9 cellular contexts compared by ENCODE assay signal in the genomic region with DNA sequence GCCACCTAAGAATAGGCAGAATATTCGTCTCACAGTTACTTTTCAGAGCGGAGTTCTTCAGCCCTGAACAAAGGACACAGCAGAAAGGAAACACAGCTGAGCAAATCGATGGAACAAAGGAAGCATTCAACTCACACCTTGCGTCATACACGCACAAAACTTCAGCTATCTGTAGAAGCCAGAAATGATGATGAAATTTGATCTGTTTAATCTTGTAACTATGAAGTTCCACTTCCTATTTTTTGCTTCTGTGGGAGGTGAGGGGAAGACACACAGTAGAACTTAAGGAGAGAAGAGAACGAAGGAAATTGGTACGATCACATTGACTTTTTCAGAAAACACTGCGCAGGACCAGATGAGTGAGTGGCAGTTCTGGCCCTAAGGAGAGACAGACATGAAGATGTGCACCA. TPM values are rescaled to one million over a fixed set of nuclear protein-coding genes. Genes with fewer than 3 reads are reported as not detected.
DNase-seq lines count a peak whose midpoint lies in the region; ATAC-seq, FAIRE-seq and TF ChIP-seq lines count a peak whose summit lies in the region.
"Had no signal": no experiment of that assay in that cellular context is flagged by ENCODE, and none has a peak within 500 bp of the region (broad histone marks: within the 10 kb centered on the region; RNA-seq: fewer than 3 reads in every experiment).

No MANE protein-coding gene starts in this region.

- no peak overlapping the region for H3K4me3 Mint-ChIP-seq in T-helper 17 cell

- no peak overlapping the region for H2BK120ac ChIP-seq in mesenchymal stem cell (ENCODE audit: low read depth, low read length)

- H3K14ac ChIP-seq in mesenchymal stem cell (ENCODE audit: low read length in 2 of 2) = no peak overlapping the region

- H3K23ac ChIP-seq in mesenchymal stem cell (ENCODE audit: low read length in 2 of 2) = no peak overlapping the region

- H3K27me3 ChIP-seq in right atrium auricular region = no peaks in the 10 kb centered on the region
- no peaks in the 10 kb centered on the region for H3K27me3 ChIP-seq in heart right ventricle
- H3K27me3 ChIP-seq in mesenchymal stem cell (ENCODE audit: control insufficient read depth in 1 of 2, insufficient read depth in 1 of 2, low read length in 2 of 2) = no peaks in the 10 kb centered on the region

- no peak overlapping the region for H3K18ac ChIP-seq in mesenchymal stem cell (ENCODE audit: low read depth in 1 of 2, low read length in 2 of 2)

- H3K4me1 Mint-ChIP-seq in T-helper 17 cell = peaks cover 10% of the 10 kb centered on the region

- H3K27me3 Mint-ChIP-seq in T-helper 17 cell = peaks cover 14% of the 10 kb centered on the region

- H3K79me1 ChIP-seq in mesenchymal stem cell (replicated peaks; ENCODE audit: low read length, poor library complexity, severe bottlenecking) = peaks cover 35% of the 10 kb centered on the region

- TF ChIP-seq CTCF in right atrium auricular region (IDR thresholded peaks at IDR 0.05) (no peak), heart right ventricle (IDR thresholded peaks at IDR 0.05) (no peak)

- no peak overlapping the region for H2AK5ac ChIP-seq in mesenchymal stem cell (ENCODE audit: low read length, severe bottlenecking)

- H3K4me3 ChIP-seq in right atrium auricular region (no peak overlapping the region), heart right ventricle (no peak overlapping the region), mesenchymal stem cell (ENCODE audit: insufficient read depth in 1 of 2, low read depth in 1 of 2, low read length in 2 of 2) (no peak overlapping the region)

- no peak overlapping the region for H2BK12ac ChIP-seq in mesenchymal stem cell (ENCODE audit: low read length in 2 of 2)

- H3K27ac ChIP-seq in right atrium auricular region = no peak overlapping the region
- H3K27ac ChIP-seq in heart right ventricle = peak overlapping the region in 7 of 10 donors; percentile 33 to 64 (median 52)
- H3K27ac ChIP-seq in mesenchymal stem cell (ENCODE audit: low read length, poor library complexity, severe bottlenecking) = no peak overlapping the region

- WGBS in heart right ventricle, 2 donors = 54 to 65% methylated on average over 8 of the region's 8 CpGs
- WGBS in mesenchymal stem cell = 90% methylated on average over 6 of the region's 8 CpGs

- no peak overlapping the region for H3K4ac ChIP-seq in mesenchymal stem cell (ENCODE audit: low read depth in 1 of 2, low read length in 2 of 2)

- H2AFZ ChIP-seq in mesenchymal stem cell (ENCODE audit: low read depth, low read length) = no peak overlapping the region

- no peak overlapping the region for H4K91ac ChIP-seq in mesenchymal stem cell (ENCODE audit: low read length)

- no peaks in the 10 kb centered on the region for H3K36me3 ChIP-seq in right atrium auricular region
- H3K36me3 ChIP-seq in heart right ventricle = no peaks in the 10 kb centered on the region
- H3K36me3 ChIP-seq in mesenchymal stem cell (ENCODE audit: control insufficient read depth in 1 of 2, insufficient read depth in 2 of 2, low read depth in 1 of 2, low read length in 2 of 2) = no peaks in the 10 kb centered on the region

- no peaks in the 10 kb centered on the region for H3K36me3 Mint-ChIP-seq in T-helper 17 cell (ENCODE audit: low read depth)

- H3K4me2 ChIP-seq in mesenchymal stem cell (ENCODE audit: low read length, poor library complexity, severe bottlenecking) = no peak overlapping the region

- H3K9me3 ChIP-seq in right atrium auricular region = no peaks in the 10 kb centered on the region
- no peaks in the 10 kb centered on the region for H3K9me3 ChIP-seq in T-helper 17 cell (ENCODE audit: control insufficient read depth, low read length, poor library complexity, severe bottlenecking)
- H3K9me3 ChIP-seq in heart right ventricle = no peaks in the 10 kb centered on the region
- H3K9me3 ChIP-seq in mesenchymal stem cell (ENCODE audit: control insufficient read depth, low read length) = no peaks in the 10 kb centered on the region

- ATAC-seq in Right ventricle myocardium inferior (peak; percentile 70), T-helper 17 cell (no peak), heart right ventricle (peak in 6 of 8 donors; percentile 30 to 76 (median 57)), GM21360 (IDR thresholded peaks at IDR 0.05; ENCODE audit: unreplicated experiment) (no peak)

- no peak overlapping the region for H4K8ac ChIP-seq in mesenchymal stem cell (ENCODE audit: low read length)

- H3K4me1 ChIP-seq in right atrium auricular region = peaks cover 0 to 14% of the 10 kb centered on the region in 2 donors
- peaks cover 0 to 41% (median 9%) of the 10 kb centered on the region in 9 donors for H3K4me1 ChIP-seq in heart right ventricle
- H3K4me1 ChIP-seq in mesenchymal stem cell (ENCODE audit: control insufficient read depth, insufficient read depth, low read depth, low read length) = peaks cover 10% of the 10 kb centered on the region

- FAIRE-seq in urothelium cell line (lab: Jason Lieb, UNC) = peak; percentile 30

- H3K9ac ChIP-seq in mesenchymal stem cell (ENCODE audit: low read length) = no peak overlapping the region

- peak overlapping the region; percentile 54 for H3K27ac Mint-ChIP-seq in T-helper 17 cell

- H2BK5ac ChIP-seq in mesenchymal stem cell (ENCODE audit: low read depth, low read length, poor library complexity, severe bottlenecking) = no peak overlapping the region

- intact Hi-C loops in Right ventricle myocardium inferior (cut with DNase I) = no loop called here
- intact Hi-C loops in heart right ventricle (cut with DNase I) = no loop called here

- DNase-seq in Right ventricle myocardium inferior (ENCODE audit: missing footprints) = no peak
- no peak for DNase-seq in right atrium auricular region (ENCODE audit: low spot score)
- DNase-seq in T-helper 17 cell = no peak
- peak in 1 of 2 donors; percentile 19 for DNase-seq in heart right ventricle
- DNase-seq in urothelium cell line (ENCODE audit: low spot score) = peak; percentile 87
- no peak for DNase-seq in activated CD8-positive, alpha-beta memory T cell treated with anti-CD3 and anti-CD28 coated beads, Interleukin-2, amount 50 U/mL, for 4 hours
- no peak for DNase-seq in mesenchymal stem cell
- DNase-seq: activated T-cell treated with anti-CD3 and anti-CD28 coated beads for 4 hours had no signal

- no peak overlapping the region for H2BK15ac ChIP-seq in mesenchymal stem cell (ENCODE audit: low read depth, poor library complexity, severe bottlenecking)

RNA-seq across cellular contexts. Expression of a gene that starts 26.2 kb away (rescaled TPM):
- 12.2 TPM for total RNA-seq in Right ventricle myocardium inferior
- total RNA-seq in right atrium auricular region = 10 to 100 TPM in 1 of 2 donors, 1 to 10 TPM in 1; 7.8 to 13.7 TPM
- total RNA-seq in T-helper 17 cell = 1 to 10 TPM; 2.7 to 8.0 TPM
- total RNA-seq in heart right ventricle = 10 to 100 TPM in 1 of 10 donors, 1 to 10 TPM in 9; 3.5 to 10.5 (median 6.8) TPM
- 1 to 10 TPM; 4.8 to 7.7 TPM for polyA plus RNA-seq in heart right ventricle
- polyA plus RNA-seq in mesenchymal stem cell (2013, experiment 1 of 2) = 23.1 TPM
- polyA plus RNA-seq in mesenchymal stem cell (2013, experiment 2 of 2) = 23.1 TPM

Comparison
In these comparisons a context has a peak if more than half of its experiments do, and no peak if none do; other contexts are left out.
1. H3K27ac ChIP-seq: peak in heart right ventricle (7 of 10); none in right atrium auricular region (0 of 2) and mesenchymal stem cell (single experiment).
2. ATAC-seq: peak in Right ventricle myocardium inferior (single experiment) and heart right ventricle (6 of 8); none in T-helper 17 cell (single experiment) and GM21360 (single experiment).